In genomic region chr14:69996197-69996596, GRCh38 we compare ENCODE assay signal across 16 cellular contexts.
DNase-seq lines count a peak whose midpoint lies in the region; ATAC-seq, FAIRE-seq and TF ChIP-seq lines count a peak whose summit lies in the region.
"Had no signal": no experiment of that assay in that cellular context is flagged by ENCODE, and none has a peak within 500 bp of the region (broad histone marks: within the 10 kb centered on the region; RNA-seq: fewer than 3 reads in every experiment).

No MANE protein-coding gene starts in this region.

- no peak overlapping the region for H3K9ac ChIP-seq in K562 (ENCODE audit: insufficient read depth in 1 of 2, low read depth in 2 of 2, low read length in 2 of 2)
- H3K9ac ChIP-seq: KMS-11 had no signal

- POLR2A ChIA-PET in K562 (lab: Yijun Ruan, JAX), result no interaction called here

- H3K36me3 ChIP-seq in MG63 (no peaks in the 10 kb centered on the region), K562 (ENCODE audit: control insufficient read depth, insufficient read depth, low read length) (no peaks in the 10 kb centered on the region), hepatocyte (replicated peaks; ENCODE audit: insufficient read depth, low read depth) (no peaks in the 10 kb centered on the region)
- H3K36me3 ChIP-seq: ascending aorta had no signal

- CTCF ChIA-PET in K562 (lab: Yijun Ruan, JAX; ENCODE audit: low intra/inter-chr PET ratio), result no interaction called here

- TF ChIP-seq EP300 in K562 (IDR thresholded peaks at IDR 0.05; ENCODE audit: low read length), result no peak

- no peak overlapping the region for H2AFZ ChIP-seq in K562 (ENCODE audit: low read depth, low read length)
- H2AFZ ChIP-seq in hepatocyte, result no peak overlapping the region

- in situ Hi-C loops in K562 (cut with MboI), result no loop called here

- no peak for TF ChIP-seq RAD21 in K562 (CRISPR knock-in tag; conservative IDR thresholded peaks at IDR 0.05 in 1 of 2, IDR thresholded peaks at IDR 0.05 in 1 of 2)

- ATAC-seq in K562, result no peak
- no peak for ATAC-seq in GM21515 (IDR thresholded peaks at IDR 0.05; ENCODE audit: unreplicated experiment)
- ATAC-seq: natural killer cell treated with Interleukin-12 subunit alpha and Interleukin-12 subunit beta and Interleukin-15 and Interleukin-18, amount 100 ng/mL, for 72 hours had no signal

- WGBS in K562 (ENCODE audit: insufficient coverage, low coverage, missing lambda C conversion rate), result 11% methylated on average over 1 of the region's 1 CpG
- 88% methylated on average over 1 of the region's 1 CpG for WGBS in hepatocyte (ENCODE audit: low lambda C conversion rate, missing lambda C conversion rate)

- H3K9me3 ChIP-seq in MG63, result no peaks in the 10 kb centered on the region
- no peaks in the 10 kb centered on the region for H3K9me3 ChIP-seq in K562 (replicated peaks; ENCODE audit: control insufficient read depth, insufficient read depth, low read depth, low read length)
- H3K9me3 ChIP-seq in hepatocyte (ENCODE audit: low read depth), result no peaks in the 10 kb centered on the region
- H3K9me3 ChIP-seq: ascending aorta had no signal

- no peaks in the 10 kb centered on the region for H3K9me1 ChIP-seq in K562 (ENCODE audit: control insufficient read depth, insufficient read depth, low read length)

- DNase-seq in CD1c-positive myeloid dendritic cell (ENCODE audit: extremely low spot score), result peak; percentile 5
- peak; percentile 15 for DNase-seq in MG63
- DNase-seq in K562 (ENCODE audit: extremely low read depth in 1 of 4, low spot score in 3 of 4), result no peak
- DNase-seq in hepatocyte (ENCODE audit: low spot score), result peak; percentile 28
- DNase-seq in DMS79 treated with DMSO at 0.1 percent for 48 hours (lab: John Stamatoyannopoulos, UW), result no peak
- no peak for DNase-seq in stimulated activated CD4-positive, alpha-beta T cell treated with anti-CD3 and anti-CD28 coated beads, Interleukin-2, amount 100 ng/mL, for 48 hours
- DNase-seq in NCI-H510A treated with DMSO at 0.1 percent for 48 hours (lab: John Stamatoyannopoulos, UW), result no peak
- DNase-seq: NCI-H187 treated with DMSO at 0.1 percent for 48 hours, NCI-H524 treated with DMSO at 0.1 percent for 48 hours, retina, SW 1271 had no signal

- H3K4me2 ChIP-seq in K562 (ENCODE audit: insufficient read depth, low read length), result no peak overlapping the region
- no peak overlapping the region for H3K4me2 ChIP-seq in hepatocyte
- H3K4me2 ChIP-seq: KMS-11 had no signal

- H3K27me3 ChIP-seq in MG63 (no peaks in the 10 kb centered on the region), K562 (ENCODE audit: control insufficient read depth in 2 of 2, insufficient read depth in 2 of 2, low read length in 2 of 2) (peaks cover 0 to 7% of the 10 kb centered on the region in 2 experiments; a peak in 1 of 5 replicates), hepatocyte (no peaks in the 10 kb centered on the region)
- H3K27me3 ChIP-seq: ascending aorta had no signal

- no peak for TF ChIP-seq POLR2A in K562 (conservative IDR thresholded peaks at IDR 0.05)

- no peak overlapping the region for H3K27ac ChIP-seq in K562 (ENCODE audit: extremely low read depth, low read depth, low read length)
- H3K27ac ChIP-seq in hepatocyte, result peak overlapping the region; percentile 18
- H3K27ac ChIP-seq: ascending aorta, KMS-11 had no signal

- BruUV-seq in K562 (replicated peaks; lab: Mats Ljungman, UMichigan), result no TSS peak

- H3K79me2 ChIP-seq in K562 (ENCODE audit: control insufficient read depth, insufficient read depth, low read length) (no peaks in the 10 kb centered on the region), hepatocyte (no peaks in the 10 kb centered on the region)

- H4K20me1 ChIP-seq in K562 (replicated peaks; ENCODE audit: control insufficient read depth, insufficient read depth, low read length), result no peaks in the 10 kb centered on the region
- no peaks in the 10 kb centered on the region for H4K20me1 ChIP-seq in hepatocyte (ENCODE audit: insufficient read depth, poor library complexity, severe bottlenecking)

- no peak for FAIRE-seq in K562 (lab: Jason Lieb, UNC)

- no peaks in the 10 kb centered on the region for H3K4me1 ChIP-seq in K562 (replicated peaks in 1 of 2; ENCODE audit: control insufficient read depth in 2 of 2, insufficient read depth in 2 of 2, low read length in 2 of 2)
- H3K4me1 ChIP-seq in hepatocyte (ENCODE audit: insufficient read depth), result peaks cover 17% of the 10 kb centered on the region
- H3K4me1 ChIP-seq: ascending aorta had no signal

- TF ChIP-seq CTCF in K562 (IDR thresholded peaks at IDR 0.05 in 2 of 3, conservative IDR thresholded peaks at IDR 0.05 in 1 of 3; ENCODE audit: insufficient read depth in 2 of 3, low read depth in 1 of 3, low read length in 3 of 3), result no peak
- TF ChIP-seq CTCF in hepatocyte (IDR thresholded peaks at IDR 0.05; ENCODE audit: poor library complexity), result no peak

- intact Hi-C loops in K562 (cut with micrococcal nuclease), result no loop called here

- H3K9me2 ChIP-seq in hepatocyte (replicated peaks; ENCODE audit: insufficient read depth), result no peaks in the 10 kb centered on the region

- H3K4me3 ChIP-seq in MG63, result no peak overlapping the region
- no peak overlapping the region for H3K4me3 ChIP-seq in K562
- no peak overlapping the region for H3K4me3 ChIP-seq in hepatocyte
- H3K4me3 ChIP-seq: ascending aorta, lung had no signal

TF ChIP-seq in K562, 482 proteins besides CTCF, POLR2A, EP300 and RAD21:
- TF ChIP-seq ATF3 (IDR thresholded peaks at IDR 0.05) (no peak), ATF3 (CRISPR knock-in tag; conservative IDR thresholded peaks at IDR 0.05) (no peak), SPI1 (IDR thresholded peaks at IDR 0.05; ENCODE audit: borderline replicate concordance, low read depth, low read length) (0 out of 2 replicates have a peak, but pooled peaks have one; percentile 3), HMBOX1 (IDR thresholded peaks at IDR 0.05) (peak; percentile 74)

Comparison
In these comparisons a context has a peak if more than half of its experiments do, and no peak if none do; other contexts are left out.
1. DNase-seq: peak in CD1c-positive myeloid dendritic cell (single experiment), MG63 (single experiment) and hepatocyte (single experiment); none in K562 (0 of 4), DMS79 treated with DMSO at 0.1 percent for 48 hours (single experiment), stimulated activated CD4-positive, alpha-beta T cell treated with anti-CD3 and anti-CD28 coated beads, Interleukin-2, amount 100 ng/mL, for 48 hours (0 of 2) and NCI-H510A treated with DMSO at 0.1 percent for 48 hours (single experiment).